ENCODE assay signal across 18 cellular contexts in the genomic region with DNA sequence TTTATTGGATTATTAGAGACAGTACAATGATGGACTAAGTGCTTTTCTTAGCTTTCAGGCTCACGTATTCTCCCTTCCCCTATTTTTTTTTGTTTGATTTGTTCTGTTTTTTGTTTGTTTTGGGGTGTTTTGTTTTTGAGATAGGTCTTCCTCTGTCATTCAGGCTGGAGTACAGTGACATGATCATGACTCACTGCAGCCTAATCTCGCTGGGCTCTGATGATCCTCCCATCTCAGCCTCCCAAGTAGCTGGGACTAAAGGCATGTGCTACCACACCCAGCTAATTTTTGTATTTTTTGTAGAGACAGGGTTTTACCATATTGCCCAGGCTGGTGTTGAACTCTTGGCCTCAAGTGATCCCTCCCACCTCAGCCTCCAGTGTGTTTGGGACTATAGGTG.
A peak's percentile ranks its signal among the peaks of the same experiment; 100 is the strongest.
DNase-seq lines count a peak whose midpoint lies in the region; ATAC-seq and TF ChIP-seq lines count a peak whose summit lies in the region.
"Had no signal": no experiment of that assay in that cellular context is flagged by ENCODE, and none has a peak within 500 bp of the region (broad histone marks: within the 10 kb centered on the region; RNA-seq: fewer than 3 reads in every experiment).

No MANE protein-coding gene starts in this region.

- H3K27me3 ChIP-seq in foreskin keratinocyte (no peaks in the 10 kb centered on the region), tibial nerve (no peaks in the 10 kb centered on the region)

- DNase-seq in HT1080 (ENCODE audit: low read depth) (peak; percentile 46), RPMI7951 (ENCODE audit: low read depth) (peak; percentile 33), foreskin keratinocyte (peak in 1 of 2 donors; percentile 10), tibial nerve (ENCODE audit: low spot score in 2 of 2) (no peak)
- DNase-seq in stimulated activated effector memory CD8-positive, alpha-beta T cell treated with anti-CD3 and anti-CD28 coated beads, Interleukin-12 subunit alpha, Interleukin-12 subunit beta, amount 100 ng/mL, for 72 hours (ENCODE audit: low spot score in 2 of 2) = no peak
- DNase-seq: AML-193; CD4-positive, alpha-beta T cell; DMS53; DND-41; EL; H9; KBM-7 had no signal

- no peak for TF ChIP-seq EP300 in tibial nerve (IDR thresholded peaks at IDR 0.05)

- H3K4me1 ChIP-seq in foreskin keratinocyte (no peaks in the 10 kb centered on the region), tibial nerve (no peaks in the 10 kb centered on the region)
- H3K4me1 ChIP-seq: A549 had no signal

- peaks cover 0 to 4% (median 0%) of the 10 kb centered on the region in 4 donors for H3K9me3 ChIP-seq in tibial nerve
- H3K9me3 ChIP-seq: A549 had no signal

- H3K4me1 Mint-ChIP-seq in stimulated activated effector memory CD8-positive, alpha-beta T cell treated with anti-CD3 and anti-CD28 coated beads, Interleukin-12 subunit alpha, Interleukin-12 subunit beta, amount 100 ng/mL, for 72 hours = no peaks in the 10 kb centered on the region
- H3K4me1 Mint-ChIP-seq: H9 had no signal

- TF ChIP-seq CTCF in foreskin keratinocyte (conservative IDR thresholded peaks at IDR 0.05) (no peak), tibial nerve (IDR thresholded peaks at IDR 0.05) (no peak)

- 42 to 63% methylated on average over 2 of the region's 2 CpGs for WGBS in tibial nerve, 2 donors

- H3K4me3 ChIP-seq in tibial nerve = no peak overlapping the region
- H3K4me3 ChIP-seq: A549, GM12878 had no signal

- ATAC-seq in foreskin keratinocyte (peak; percentile 72), HG03457 (IDR thresholded peaks at IDR 0.05; ENCODE audit: unreplicated experiment) (no peak)
- ATAC-seq in stimulated activated effector memory CD8-positive, alpha-beta T cell treated with anti-CD3 and anti-CD28 coated beads, Interleukin-12 subunit alpha, Interleukin-12 subunit beta, amount 100 ng/mL, for 72 hours = no peak
- ATAC-seq: A549, GM12878, HepG2 had no signal

- no peak overlapping the region for H3K27ac Mint-ChIP-seq in stimulated activated effector memory CD8-positive, alpha-beta T cell treated with anti-CD3 and anti-CD28 coated beads, Interleukin-12 subunit alpha, Interleukin-12 subunit beta, amount 100 ng/mL, for 72 hours
- H3K27ac Mint-ChIP-seq: CD4-positive, alpha-beta T cell; IgD-negative memory B cell had no signal

- H3K27ac ChIP-seq in foreskin keratinocyte (no peak overlapping the region), tibial nerve (no peak overlapping the region)
- H3K27ac ChIP-seq: A549, C4-2B had no signal

- H3K36me3 ChIP-seq in tibial nerve = no peaks in the 10 kb centered on the region

- peaks cover 6% of the 10 kb centered on the region for H3K9me3 Mint-ChIP-seq in stimulated activated effector memory CD8-positive, alpha-beta T cell treated with anti-CD3 and anti-CD28 coated beads, Interleukin-12 subunit alpha, Interleukin-12 subunit beta, amount 100 ng/mL, for 72 hours

- H3K36me3 Mint-ChIP-seq in stimulated activated effector memory CD8-positive, alpha-beta T cell treated with anti-CD3 and anti-CD28 coated beads, Interleukin-12 subunit alpha, Interleukin-12 subunit beta, amount 100 ng/mL, for 72 hours = no peaks in the 10 kb centered on the region
- H3K36me3 Mint-ChIP-seq: IgD-negative memory B cell had no signal

- H3K4me3 Mint-ChIP-seq in stimulated activated effector memory CD8-positive, alpha-beta T cell treated with anti-CD3 and anti-CD28 coated beads, Interleukin-12 subunit alpha, Interleukin-12 subunit beta, amount 100 ng/mL, for 72 hours = no peak overlapping the region
- H3K4me3 Mint-ChIP-seq: CD4-positive, alpha-beta T cell; H9; IgD-negative memory B cell had no signal

- no peak for TF ChIP-seq POLR2A in tibial nerve (IDR thresholded peaks at IDR 0.05)

Comparison
In these comparisons a context has a peak if more than half of its experiments do, and no peak if none do; other contexts are left out.
1. DNase-seq: peak in HT1080 (single experiment) and RPMI7951 (single experiment); none in tibial nerve (0 of 2) and stimulated activated effector memory CD8-positive, alpha-beta T cell treated with anti-CD3 and anti-CD28 coated beads, Interleukin-12 subunit alpha, Interleukin-12 subunit beta, amount 100 ng/mL, for 72 hours (0 of 2).